Comparison of ENCODE assay signal across 24 cellular contexts in the genomic region with DNA sequence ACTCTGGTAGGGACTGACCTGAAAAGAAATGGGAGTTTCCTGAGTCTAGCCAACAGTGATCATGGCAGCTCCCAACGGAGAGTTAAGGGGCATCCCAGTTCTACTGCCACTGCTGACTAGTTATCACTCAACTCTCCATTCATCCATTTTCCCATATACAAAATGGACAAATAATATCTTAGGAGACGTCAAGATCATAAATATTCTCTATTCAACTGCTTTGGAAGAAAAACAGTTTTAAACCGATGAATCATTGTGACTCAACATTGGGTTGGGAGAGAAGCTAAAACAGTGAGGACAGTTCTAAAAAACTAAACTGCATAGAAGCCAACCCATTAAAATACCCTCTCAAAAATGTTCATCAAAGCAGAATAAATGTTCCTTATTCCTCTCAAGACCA. TPM values are rescaled to one million over a fixed set of nuclear protein-coding genes. Genes with fewer than 3 reads are reported as not detected.
A peak's percentile ranks its signal among the peaks of the same experiment; 100 is the strongest.
DNase-seq lines count a peak whose midpoint lies in the region; ATAC-seq and TF ChIP-seq lines count a peak whose summit lies in the region.
"Had no signal": no experiment of that assay in that cellular context is flagged by ENCODE, and none has a peak within 500 bp of the region (broad histone marks: within the 10 kb centered on the region; RNA-seq: fewer than 3 reads in every experiment).

No MANE protein-coding gene starts in this region.

- H3K79me2 ChIP-seq in GM23248 (ENCODE audit: insufficient read depth), result peaks cover 9% of the 10 kb centered on the region; the same call in 1 of the 2 replicates
- H3K79me2 ChIP-seq in fibroblast of lung (ENCODE audit: control insufficient read depth, insufficient read depth, low read length), result no peaks in the 10 kb centered on the region

- H3K4me3 ChIP-seq in GM23248 (peak overlapping the region; percentile 43; the same call in 1 of the 2 replicates), fibroblast of lung (replicated peaks in 1 of 4; ENCODE audit: control extremely low read depth in 1 of 4, insufficient read depth in 1 of 4, low read depth in 3 of 4, low read length in 4 of 4) (no peak overlapping the region), skeletal muscle satellite cell (ENCODE audit: low read length) (peak overlapping the region; percentile 48)
- H3K4me3 ChIP-seq: dorsolateral prefrontal cortex, heart right ventricle, lower lobe of right lung had no signal

- no peaks in the 10 kb centered on the region for H3K9me3 ChIP-seq in GM23248 (ENCODE audit: low read depth)
- H3K9me3 ChIP-seq in fibroblast of lung (ENCODE audit: control insufficient read depth, insufficient read depth, low read depth, low read length), result no peaks in the 10 kb centered on the region
- no peaks in the 10 kb centered on the region for H3K9me3 ChIP-seq in skeletal muscle satellite cell (replicated peaks; ENCODE audit: low read length)
- H3K9me3 ChIP-seq: heart right ventricle, lower lobe of right lung, neutrophil had no signal

- DNase-seq in GM23248 (peak; percentile 75), fibroblast of lung (ENCODE audit: low read depth in 2 of 2) (peak; percentile 33 to 68), SIG-M5 treated with dmso at 0.1 percent for 504 hours (lab: John Stamatoyannopoulos, UW; ENCODE audit: unreplicated experiment) (no peak), activated gamma-delta T cell treated with Interleukin-2 at 50 U/mL for 16 hours (no peak)
- DNase-seq in activated CD4-positive, alpha-beta T cell treated with anti-CD3 and anti-CD28 coated beads, Interleukin-2, amount 50 U/mL, for 48 hours, result no peak
- DNase-seq: activated CD4-positive, alpha-beta memory T cell treated with anti-CD3 and anti-CD28 coated beads, Interleukin-2, amount 10 ng/mL, durations not matched to agents 7 days and 5 days; activated naive CD4-positive, alpha-beta T cell treated with anti-CD3 and anti-CD28 coated beads, Interleukin-2, amount 50 U/mL, for 16 hours; dorsolateral prefrontal cortex; heart right ventricle; immature natural killer cell; lower lobe of right lung; NCI-H1417; NCI-H2107; NCI-H510A; T-helper 1 cell had no signal

- H2AFZ ChIP-seq in GM23248 (peak overlapping the region; percentile 35; the same call in 1 of the 2 replicates), fibroblast of lung (ENCODE audit: low read length) (no peak overlapping the region)

- no peaks in the 10 kb centered on the region for H4K20me1 ChIP-seq in GM23248 (ENCODE audit: insufficient read depth)
- no peaks in the 10 kb centered on the region for H4K20me1 ChIP-seq in fibroblast of lung (ENCODE audit: control insufficient read depth, extremely low read depth, insufficient read depth, low read length)

- H3K36me3 ChIP-seq in GM23248 (ENCODE audit: low read depth) (no peaks in the 10 kb centered on the region), fibroblast of lung (ENCODE audit: control insufficient read depth, insufficient read depth, low read length) (no peaks in the 10 kb centered on the region), skeletal muscle satellite cell (ENCODE audit: insufficient read depth, low read length) (no peaks in the 10 kb centered on the region)
- H3K36me3 ChIP-seq: heart right ventricle, lower lobe of right lung, neutrophil had no signal

- peak; percentile 46 for ATAC-seq in SK-N-SH treated with all-trans-retinoic acid at 6 μM for 48 hours
- ATAC-seq in HG02678 (IDR thresholded peaks at IDR 0.05; ENCODE audit: unreplicated experiment), result no peak
- ATAC-seq: heart right ventricle, lower lobe of right lung, Right ventricle myocardium inferior had no signal

- H3K4me1 ChIP-seq in GM23248 (ENCODE audit: insufficient read depth) (peaks cover 41% of the 10 kb centered on the region), fibroblast of lung (ENCODE audit: control insufficient read depth, extremely low read depth, insufficient read depth, low read length) (peaks cover 4% of the 10 kb centered on the region), skeletal muscle satellite cell (ENCODE audit: control insufficient read depth, insufficient read depth, low read length) (peaks cover 35% of the 10 kb centered on the region)
- H3K4me1 ChIP-seq: lower lobe of right lung had no signal

- peaks cover 42% of the 10 kb centered on the region for H3F3A ChIP-seq in GM23248 (ENCODE audit: insufficient read depth)

- peak overlapping the region; percentile 72 for H3K4me2 ChIP-seq in GM23248 (ENCODE audit: unreplicated experiment)
- H3K4me2 ChIP-seq in fibroblast of lung (ENCODE audit: extremely low read depth, insufficient read depth, low read length), result no peak overlapping the region
- peak overlapping the region; percentile 77 for H3K4me2 ChIP-seq in skeletal muscle satellite cell (ENCODE audit: low read length)
- H3K4me2 ChIP-seq: KMS-11 had no signal

- TF ChIP-seq CTCF in fibroblast of lung (conservative IDR thresholded peaks at IDR 0.05 in 1 of 2, IDR thresholded peaks at IDR 0.05 in 1 of 2; ENCODE audit: low read depth in 1 of 2, low read length in 2 of 2), result no peak

- in situ Hi-C loops in GM23248 (cut with MboI), result no loop called here

- no peaks in the 10 kb centered on the region for H3K9me2 ChIP-seq in GM23248 (ENCODE audit: insufficient read depth)

- WGBS in GM23248 (ENCODE audit: low coverage in 1 of 2, low lambda C conversion rate in 2 of 2, missing lambda C conversion rate in 2 of 2), 2 experiments, result 30 to 34% methylated on average over 3 of the region's 3 CpGs

- H3K9ac ChIP-seq in GM23248 (0 out of 2 replicates have a peak overlapping the region, but pooled peaks have one; percentile 7), fibroblast of lung (ENCODE audit: insufficient read depth, low read length) (no peak overlapping the region), skeletal muscle satellite cell (ENCODE audit: low read depth, low read length) (peak overlapping the region; percentile 22)
- H3K9ac ChIP-seq: KMS-11 had no signal

- peak overlapping the region; percentile 48 for H3K27ac ChIP-seq in GM23248
- no peak overlapping the region for H3K27ac ChIP-seq in fibroblast of lung (ENCODE audit: insufficient read depth, low read length)
- H3K27ac ChIP-seq: dorsolateral prefrontal cortex, heart right ventricle, KMS-11, lower lobe of right lung, neutrophil, VCaP had no signal

- H3K27me3 ChIP-seq in GM23248 (replicated peaks; ENCODE audit: insufficient read depth), result no peaks in the 10 kb centered on the region
- no peaks in the 10 kb centered on the region for H3K27me3 ChIP-seq in fibroblast of lung (ENCODE audit: control insufficient read depth, insufficient read depth, low read length)
- no peaks in the 10 kb centered on the region for H3K27me3 ChIP-seq in skeletal muscle satellite cell (ENCODE audit: control insufficient read depth, insufficient read depth, low read length)
- H3K27me3 ChIP-seq: dorsolateral prefrontal cortex, heart right ventricle, neutrophil had no signal

TF ChIP-seq in SK-N-SH treated with all-trans-retinoic acid at 6 μM for 48 hours, 23 proteins besides CTCF, POLR2A, EP300 and RAD21:
- TF ChIP-seq ZC3H10 (CRISPR knock-in tag; IDR thresholded peaks at IDR 0.05) (0 out of 2 replicates have a peak, but pooled peaks have one; percentile 14), ZFP3 (CRISPR knock-in tag; IDR thresholded peaks at IDR 0.05) (no peak)
TF ChIP-seq in SK-N-SH treated with all-trans-retinoic acid at 6 μM for 48 hours: peak in this region for 1.

RNA-seq across cellular contexts. Expression of gene CHRM5, which starts 57.6 kb away (rescaled TPM):
- total RNA-seq in GM23248 (2014; rRNA removed; shearing (Covaris generic)), result 0.43 TPM in 1 of 2 replicates, not detected in the other
- polyA plus RNA-seq in GM23248 (2016; fragmentation: Nextera tagmentation; extraction: Ambion mirVana), result 0.05 TPM in 1 of 2 replicates, not detected in the other
- not detected in 2 replicates for total RNA-seq in fibroblast of lung
- 0.01 and 0.03 TPM in 2 replicates for polyA plus RNA-seq in fibroblast of lung
- 0.03 TPM in 1 of 2 replicates, not detected in the other for polyA plus RNA-seq in fibroblast of lung (2012)
- polyA minus RNA-seq in fibroblast of lung (ENCODE audit: low replicate concordance), result not detected in 2 replicates
- total RNA-seq in skeletal muscle satellite cell (2012; rRNA removed), result under 0.01 TPM in 1 of 2 replicates, not detected in the other
- total RNA-seq: activated CD4-positive, alpha-beta memory T cell treated with anti-CD3 and anti-CD28 coated beads, Interleukin-2, amount 10 ng/mL, durations not matched to agents 7 days and 5 days; heart right ventricle; lower lobe of right lung; Right ventricle myocardium inferior; subcutaneous adipose tissue had no signal
- polyA plus RNA-seq: CD14-positive monocyte, heart right ventricle, immature natural killer cell had no signal

Comparison
In these comparisons a context has a peak if more than half of its experiments do, and no peak if none do; other contexts are left out.
1. DNase-seq: peak in GM23248 (single experiment) and fibroblast of lung (2 of 2); none in SIG-M5 treated with dmso at 0.1 percent for 504 hours (single experiment), activated CD4-positive, alpha-beta T cell treated with anti-CD3 and anti-CD28 coated beads, Interleukin-2, amount 50 U/mL, for 48 hours (0 of 2) and activated gamma-delta T cell treated with Interleukin-2 at 50 U/mL for 16 hours (single experiment).
2. H3K4me3 ChIP-seq: peak in GM23248 (single experiment) and skeletal muscle satellite cell (single experiment); none in fibroblast of lung (0 of 4).